Comparison of ENCODE assay signal across 9 cellular contexts in genomic region chr6:98835149-98836024, GRCh38. TPM values are rescaled to one million over a fixed set of nuclear protein-coding genes. Genes with fewer than 3 reads are reported as not detected.
DNase-seq lines count a peak whose midpoint lies in the region; FAIRE-seq and TF ChIP-seq lines count a peak whose summit lies in the region.
"Had no signal": no experiment of that assay in that cellular context is flagged by ENCODE, and none has a peak within 500 bp of the region (broad histone marks: within the 10 kb centered on the region; RNA-seq: fewer than 3 reads in every experiment).

No MANE protein-coding gene starts in this region.

- peak overlapping the region; percentile 88 for H3K4me2 ChIP-seq in MM.1S (ENCODE audit: low read depth, low read length)

- H3K9me2 ChIP-seq in MM.1S (replicated peaks; ENCODE audit: insufficient read depth, low read length), result no peaks in the 10 kb centered on the region

- H3K9me3 ChIP-seq in MM.1S (replicated peaks; ENCODE audit: insufficient read depth, low read length) (no peaks in the 10 kb centered on the region), prostate gland (no peaks in the 10 kb centered on the region)

- H4K20me1 ChIP-seq in MM.1S (ENCODE audit: insufficient read depth, low read length), result no peaks in the 10 kb centered on the region

- H3K27me3 ChIP-seq in MM.1S (replicated peaks; ENCODE audit: insufficient read depth, low read length) (peaks cover 11% of the 10 kb centered on the region; the same call in 1 of the 2 replicates), prostate gland (replicated peaks; ENCODE audit: insufficient read depth) (peaks cover 45% of the 10 kb centered on the region)

- H3K36me3 ChIP-seq in MM.1S (replicated peaks; ENCODE audit: insufficient read depth, low read length), result no peaks in the 10 kb centered on the region
- H3K36me3 ChIP-seq in prostate gland, result no peaks in the 10 kb centered on the region

- H2AFZ ChIP-seq in MM.1S (ENCODE audit: low read length), result 0 out of 2 replicates have a peak overlapping the region, but pooled peaks have one; percentile 31

- H3K9ac ChIP-seq in MM.1S (ENCODE audit: low read length), result no peak overlapping the region

- H3K4me1 ChIP-seq in MM.1S (ENCODE audit: low read length), result no peaks in the 10 kb centered on the region
- peaks cover 9% of the 10 kb centered on the region for H3K4me1 ChIP-seq in prostate gland (replicated peaks)

- TF ChIP-seq CTCF in MM.1S (IDR thresholded peaks at IDR 0.05; ENCODE audit: low read length) (no peak), prostate gland (IDR thresholded peaks at IDR 0.05) (no peak)

- peak; percentile 39 for DNase-seq in GM03348 (ENCODE audit: low spot score)
- peak; percentile 12 for DNase-seq in MM.1S
- peak; percentile 68 for DNase-seq in ecto neural progenitor cell (ENCODE audit: low spot score)
- DNase-seq in prostate gland (ENCODE audit: low spot score), result no peak
- no peak for DNase-seq in GM12891 (ENCODE audit: insufficient read length, low spot score)
- DNase-seq in mucosa of gallbladder (ENCODE audit: low spot score), result no peak
- no peak for DNase-seq in AG08396 (ENCODE audit: low spot score)
- DNase-seq in CD1c-positive myeloid dendritic cell (ENCODE audit: extremely low spot score), result no peak

- 0 out of 2 replicates have a peak, but pooled peaks cover 5% of the 10 kb centered on the region for H3F3A ChIP-seq in MM.1S (ENCODE audit: insufficient read depth, low read length)

- WGBS in prostate gland, result 3% methylated on average over 59 of the region's 76 CpGs

- no peaks in the 10 kb centered on the region for H3K79me2 ChIP-seq in MM.1S (ENCODE audit: low read length)

- H3K27ac ChIP-seq in MM.1S (ENCODE audit: low read length), result no peak overlapping the region
- no peak overlapping the region for H3K27ac ChIP-seq in prostate gland

- TF ChIP-seq POLR2A in prostate gland (IDR thresholded peaks at IDR 0.05), result no peak
- TF ChIP-seq POLR2A in GM12891 (IDR thresholded peaks at IDR 0.05; ENCODE audit: low read depth, low read length), result no peak

- peak overlapping the region; percentile 57 for H3K4me3 ChIP-seq in MM.1S (ENCODE audit: low read length)
- H3K4me3 ChIP-seq in prostate gland, result peak overlapping the region; percentile 26 to 33

- intact Hi-C loops in prostate gland (cut with DNase I), result no loop called here

- no peak for FAIRE-seq in GM12891 (lab: Jason Lieb, UNC)
- FAIRE-seq: frontal cortex had no signal

TF ChIP-seq in GM12891, 5 proteins besides CTCF, POLR2A, EP300 and RAD21:
- TF ChIP-seq TAF1 (IDR thresholded peaks at IDR 0.05; ENCODE audit: low read depth, low read length) (no peak), SPI1 (IDR thresholded peaks at IDR 0.05; ENCODE audit: low read depth, low read length) (no peak), POU2F2 (IDR thresholded peaks at IDR 0.05; ENCODE audit: low read depth, low read length) (no peak), POLR2AphosphoS5 (IDR thresholded peaks at IDR 0.05; ENCODE audit: low read depth, low read length) (no peak), PAX5 (IDR thresholded peaks at IDR 0.05; ENCODE audit: insufficient read depth, low read length, severe bottlenecking) (no peak)
TF ChIP-seq in GM12891: peak in this region for 0.

RNA-seq across cellular contexts. Expression of gene POU3F2, which starts 1.0 kb away (rescaled TPM):
- not detected for total RNA-seq in prostate gland
- polyA plus RNA-seq in GM12891 (2012; ENCODE audit: low read depth, missing spikeins), result not detected
- not detected for total RNA-seq in mucosa of gallbladder

Comparison
In these comparisons a context has a peak if more than half of its experiments do, and no peak if none do; other contexts are left out.
1. DNase-seq: peak in GM03348 (single experiment), MM.1S (single experiment) and ecto neural progenitor cell (single experiment); none in prostate gland (single experiment), GM12891 (single experiment), mucosa of gallbladder (single experiment), AG08396 (single experiment) and CD1c-positive myeloid dendritic cell (single experiment).